Comparison of ENCODE assay signal across 15 cellular contexts in genomic region chr9:121323449-121324151, GRCh38. TPM values are rescaled to one million over a fixed set of nuclear protein-coding genes. Genes with fewer than 3 reads are reported as not detected.
DNase-seq lines count a peak whose midpoint lies in the region; ATAC-seq and TF ChIP-seq lines count a peak whose summit lies in the region.
"Had no signal": no experiment of that assay in that cellular context is flagged by ENCODE, and none has a peak within 500 bp of the region (broad histone marks: within the 10 kb centered on the region; RNA-seq: fewer than 3 reads in every experiment).

No MANE protein-coding gene starts in this region.

- DNase-seq in T-helper 17 cell (no peak), right lobe of liver (peak in 1 of 3 donors; percentile 32), NCI-H2081 treated with DMSO at 0.1 percent for 48 hours (lab: John Stamatoyannopoulos, UW) (no peak), PC-9 (no peak)
- no peak for DNase-seq in effector memory CD4-positive, alpha-beta T cell
- DNase-seq: activated naive CD8-positive, alpha-beta T cell treated with anti-CD3 and anti-CD28 coated beads for 36 hours; DND-41; NCI-H1417; occipital lobe; T-helper 1 cell; WERI-Rb-1 had no signal

- H3K79me2 ChIP-seq in ACC112 (ENCODE audit: control insufficient read depth, insufficient read depth, low read length, unreplicated experiment): no peaks in the 10 kb centered on the region
- no peaks in the 10 kb centered on the region for H3K79me2 ChIP-seq in PC-9 (ENCODE audit: low read depth)

- H3K27me3 ChIP-seq in ACC112 (ENCODE audit: insufficient read depth, low read length) (no peaks in the 10 kb centered on the region), right lobe of liver (no peaks in the 10 kb centered on the region), stomach smooth muscle (ENCODE audit: control insufficient read depth in 1 of 2, insufficient read depth in 2 of 2, low read length in 2 of 2) (no peaks in the 10 kb centered on the region), PC-9 (ENCODE audit: insufficient read depth, low read depth) (no peaks in the 10 kb centered on the region)
- H3K27me3 ChIP-seq in effector memory CD4-positive, alpha-beta T cell (replicated peaks; ENCODE audit: control insufficient read depth, insufficient read depth, low read length, poor library complexity, severe bottlenecking): no peaks in the 10 kb centered on the region

- peak overlapping the region in 1 of 2 donors; percentile 2 for H3K9ac ChIP-seq in stomach smooth muscle (ENCODE audit: low read length in 2 of 2)

- no peak for TF ChIP-seq POLR2A in right lobe of liver (IDR thresholded peaks at IDR 0.05)

- peaks cover 15% of the 10 kb centered on the region for H3K4me1 Mint-ChIP-seq in T-helper 17 cell

- H2AFZ ChIP-seq in ACC112 (ENCODE audit: low read length, unreplicated experiment): no peak overlapping the region
- H2AFZ ChIP-seq in PC-9: no peak overlapping the region

- POLR2A ChIA-PET in PC-9 (lab: Charles Lee; ENCODE audit: unreplicated experiment): no interaction called here

- peak overlapping the region; percentile 14 for H3K27ac Mint-ChIP-seq in T-helper 17 cell
- H3K27ac Mint-ChIP-seq: activated naive CD8-positive, alpha-beta T cell treated with anti-CD3 and anti-CD28 coated beads for 36 hours had no signal

- H3K4me2 ChIP-seq in PC-9: no peak overlapping the region

- H4K20me1 ChIP-seq in PC-9 (ENCODE audit: insufficient read depth): no peaks in the 10 kb centered on the region

- no peaks in the 10 kb centered on the region for H3K27me3 Mint-ChIP-seq in T-helper 17 cell
- H3K27me3 Mint-ChIP-seq: activated naive CD8-positive, alpha-beta T cell treated with anti-CD3 and anti-CD28 coated beads for 36 hours; type B pancreatic cell had no signal

- H3K36me3 Mint-ChIP-seq in T-helper 17 cell (ENCODE audit: low read depth): no peaks in the 10 kb centered on the region
- H3K36me3 Mint-ChIP-seq: activated naive CD8-positive, alpha-beta T cell treated with anti-CD3 and anti-CD28 coated beads for 36 hours had no signal

- H3F3A ChIP-seq in PC-9 (ENCODE audit: insufficient read depth, low read depth): peaks cover 14% of the 10 kb centered on the region; the same call in 1 of the 2 replicates

- no peaks in the 10 kb centered on the region for H3K9me3 ChIP-seq in T-helper 17 cell (ENCODE audit: control insufficient read depth, low read length, poor library complexity, severe bottlenecking)
- no peaks in the 10 kb centered on the region for H3K9me3 ChIP-seq in right lobe of liver
- no peaks in the 10 kb centered on the region for H3K9me3 ChIP-seq in stomach smooth muscle (ENCODE audit: control insufficient read depth in 2 of 2, low read length in 2 of 2)
- H3K9me3 ChIP-seq in effector memory CD4-positive, alpha-beta T cell (ENCODE audit: control insufficient read depth, low read length): no peaks in the 10 kb centered on the region
- H3K9me3 ChIP-seq in PC-9 (ENCODE audit: insufficient read depth, low read depth): no peaks in the 10 kb centered on the region

- H3K4me3 Mint-ChIP-seq in T-helper 17 cell: no peak overlapping the region
- H3K4me3 Mint-ChIP-seq: activated naive CD8-positive, alpha-beta T cell treated with anti-CD3 and anti-CD28 coated beads for 36 hours; type B pancreatic cell had no signal

- TF ChIP-seq CTCF in right lobe of liver (IDR thresholded peaks at IDR 0.05) (no peak), PC-9 (conservative IDR thresholded peaks at IDR 0.05) (no peak)

- H3K4me1 ChIP-seq in ACC112 (ENCODE audit: control insufficient read depth, insufficient read depth, low read length, unreplicated experiment) (peaks cover 51% of the 10 kb centered on the region), right lobe of liver (peaks cover 0 to 36% (median 16%) of the 10 kb centered on the region in 4 donors), stomach smooth muscle (ENCODE audit: control insufficient read depth, insufficient read depth, low read length) (peaks cover 64% of the 10 kb centered on the region), PC-9 (replicated peaks; ENCODE audit: insufficient read depth) (peaks cover 15% of the 10 kb centered on the region)
- peaks cover 8% of the 10 kb centered on the region for H3K4me1 ChIP-seq in effector memory CD4-positive, alpha-beta T cell (ENCODE audit: control insufficient read depth, insufficient read depth, low read length, poor library complexity, severe bottlenecking)

- intact Hi-C loops in right lobe of liver (cut with DNase I): loop anchor here (5.0 kb wide), 1 partner anchor 49 kb away; the partner anchor contains the start of gene STOM (in 2 of the 2)
- intact Hi-C loops in PC-9 (cut with micrococcal nuclease; ENCODE audit: unreplicated experiment): loop anchor here (2.0 to 5.0 kb wide), 2 partner anchors 175 to 566 kb away; partner anchors contain the start of gene GGTA1

- H3K27ac ChIP-seq in ACC112 (ENCODE audit: low read depth, low read length): peak overlapping the region; percentile 92
- peak overlapping the region; percentile 85 to 96 (median 85) for H3K27ac ChIP-seq in right lobe of liver
- peak overlapping the region; percentile 99 for H3K27ac ChIP-seq in stomach smooth muscle (ENCODE audit: low read length)
- H3K27ac ChIP-seq in effector memory CD4-positive, alpha-beta T cell (ENCODE audit: insufficient read depth, low read length, poor library complexity, severe bottlenecking): no peak overlapping the region
- H3K27ac ChIP-seq in PC-9: no peak overlapping the region
- H3K27ac ChIP-seq: WERI-Rb-1 had no signal

- no peak for ATAC-seq in T-helper 17 cell
- no peak for ATAC-seq in right lobe of liver
- ATAC-seq in GM21367 (IDR thresholded peaks at IDR 0.05; ENCODE audit: unreplicated experiment): no peak

- H3K4me3 ChIP-seq in ACC112 (ENCODE audit: low read depth, low read length): no peak overlapping the region
- H3K4me3 ChIP-seq in right lobe of liver: no peak overlapping the region
- no peak overlapping the region for H3K4me3 ChIP-seq in stomach smooth muscle (ENCODE audit: low read length in 2 of 2)
- H3K4me3 ChIP-seq in effector memory CD4-positive, alpha-beta T cell (ENCODE audit: insufficient read depth, low read depth, low read length, poor library complexity, severe bottlenecking): no peak overlapping the region
- H3K4me3 ChIP-seq in PC-9: no peak overlapping the region

- 91% methylated on average over 9 of the region's 10 CpGs for WGBS in right lobe of liver (ENCODE audit: insufficient coverage, low coverage, low lambda C conversion rate, missing lambda C conversion rate)

- BruUV-seq in PC-9 (replicated peaks; lab: Mats Ljungman, UMichigan): no TSS peak

- no peaks in the 10 kb centered on the region for H3K9me2 ChIP-seq in PC-9 (ENCODE audit: insufficient read depth)

- peaks cover 34% of the 10 kb centered on the region for H3K36me3 ChIP-seq in ACC112 (ENCODE audit: insufficient read depth, low read length)
- H3K36me3 ChIP-seq in right lobe of liver: peaks cover 0 to 8% (median 1%) of the 10 kb centered on the region in 4 donors
- peaks cover 57 to 66% of the 10 kb centered on the region in 2 donors for H3K36me3 ChIP-seq in stomach smooth muscle (ENCODE audit: control insufficient read depth in 2 of 2, insufficient read depth in 2 of 2, low read length in 2 of 2)
- H3K36me3 ChIP-seq in effector memory CD4-positive, alpha-beta T cell (ENCODE audit: control insufficient read depth, insufficient read depth, low read length): no peaks in the 10 kb centered on the region
- no peaks in the 10 kb centered on the region for H3K36me3 ChIP-seq in PC-9 (ENCODE audit: low read depth)

- CTCF ChIA-PET in PC-9 (lab: Charles Lee): interaction anchor here (0.6 kb wide), 1 partner anchor 296 kb away, joined by 3 read pairs; no protein-coding TSS in a partner anchor

RNA-seq across cellular contexts. Expression of gene STOM, which starts 46.5 kb away (rescaled TPM):
- total RNA-seq in T-helper 17 cell: 100 to 1,000 TPM in 1 of 2 donors, 10 to 100 TPM in 1; 77.9 to 115 TPM
- total RNA-seq in right lobe of liver: 100 to 1,000 TPM; 232 to 655 (median 443) TPM
- 7.1 and 7.6 TPM in 2 replicates for total RNA-seq in PC-9 (2021)

RNA-seq across cellular contexts. Expression of gene GSN, which starts 55.6 kb away (rescaled TPM):
- total RNA-seq in T-helper 17 cell (10 to 100 TPM in 1 of 2 donors, 1 to 10 TPM in 1; 5.4 to 29.6 TPM), right lobe of liver (10 to 100 TPM; 23.1 to 96.9 (median 38.8) TPM), PC-9 (2021) (135 and 207 TPM in 2 replicates)

Comparison
In these comparisons a context has a peak if more than half of its experiments do, and no peak if none do; other contexts are left out.
1. H3K27ac ChIP-seq: peak in ACC112 (single experiment), right lobe of liver (3 of 3) and stomach smooth muscle (single experiment); none in effector memory CD4-positive, alpha-beta T cell (single experiment) and PC-9 (single experiment).